ENCODE assay signal across 2 cellular contexts in the genomic region with DNA sequence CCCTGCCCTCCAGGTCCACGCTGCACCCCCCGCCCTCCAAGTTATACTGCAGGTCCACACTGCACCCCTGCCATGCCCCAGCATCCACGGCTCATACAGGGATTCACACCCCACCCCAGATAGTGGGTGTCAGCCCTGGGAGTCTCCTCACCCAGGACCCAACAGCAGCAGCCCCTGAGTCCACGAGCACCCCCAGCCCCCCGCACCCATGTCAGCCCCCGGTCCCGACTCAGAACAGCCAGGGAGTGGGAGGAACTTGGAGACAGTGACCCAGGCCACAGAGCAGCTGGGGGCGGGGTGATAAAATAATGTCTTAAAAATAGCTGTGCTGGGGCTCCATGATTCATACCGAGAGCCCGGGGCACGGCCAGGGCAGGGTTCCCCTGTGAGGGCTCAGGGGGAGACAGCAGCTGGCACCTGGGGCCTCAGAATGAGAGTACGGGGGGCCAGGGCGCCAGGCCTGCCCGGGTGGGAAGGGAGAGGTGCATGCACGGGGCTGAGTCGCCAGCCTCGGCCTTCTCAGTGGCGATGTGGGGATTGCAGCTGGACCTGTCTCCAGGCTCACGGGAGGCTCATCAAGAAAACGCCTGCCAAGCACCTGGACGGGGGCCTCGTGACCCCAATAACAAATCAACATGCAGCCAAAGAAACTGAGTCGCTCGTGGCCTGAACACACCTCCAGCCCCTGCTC.
TF ChIP-seq lines count a peak whose summit lies in the region.

No MANE protein-coding gene starts in this region.

TF ChIP-seq in SK-N-SH, 30 proteins besides CTCF, POLR2A, EP300 and RAD21 (continued from another document):
- TF ChIP-seq, protein P1, sequence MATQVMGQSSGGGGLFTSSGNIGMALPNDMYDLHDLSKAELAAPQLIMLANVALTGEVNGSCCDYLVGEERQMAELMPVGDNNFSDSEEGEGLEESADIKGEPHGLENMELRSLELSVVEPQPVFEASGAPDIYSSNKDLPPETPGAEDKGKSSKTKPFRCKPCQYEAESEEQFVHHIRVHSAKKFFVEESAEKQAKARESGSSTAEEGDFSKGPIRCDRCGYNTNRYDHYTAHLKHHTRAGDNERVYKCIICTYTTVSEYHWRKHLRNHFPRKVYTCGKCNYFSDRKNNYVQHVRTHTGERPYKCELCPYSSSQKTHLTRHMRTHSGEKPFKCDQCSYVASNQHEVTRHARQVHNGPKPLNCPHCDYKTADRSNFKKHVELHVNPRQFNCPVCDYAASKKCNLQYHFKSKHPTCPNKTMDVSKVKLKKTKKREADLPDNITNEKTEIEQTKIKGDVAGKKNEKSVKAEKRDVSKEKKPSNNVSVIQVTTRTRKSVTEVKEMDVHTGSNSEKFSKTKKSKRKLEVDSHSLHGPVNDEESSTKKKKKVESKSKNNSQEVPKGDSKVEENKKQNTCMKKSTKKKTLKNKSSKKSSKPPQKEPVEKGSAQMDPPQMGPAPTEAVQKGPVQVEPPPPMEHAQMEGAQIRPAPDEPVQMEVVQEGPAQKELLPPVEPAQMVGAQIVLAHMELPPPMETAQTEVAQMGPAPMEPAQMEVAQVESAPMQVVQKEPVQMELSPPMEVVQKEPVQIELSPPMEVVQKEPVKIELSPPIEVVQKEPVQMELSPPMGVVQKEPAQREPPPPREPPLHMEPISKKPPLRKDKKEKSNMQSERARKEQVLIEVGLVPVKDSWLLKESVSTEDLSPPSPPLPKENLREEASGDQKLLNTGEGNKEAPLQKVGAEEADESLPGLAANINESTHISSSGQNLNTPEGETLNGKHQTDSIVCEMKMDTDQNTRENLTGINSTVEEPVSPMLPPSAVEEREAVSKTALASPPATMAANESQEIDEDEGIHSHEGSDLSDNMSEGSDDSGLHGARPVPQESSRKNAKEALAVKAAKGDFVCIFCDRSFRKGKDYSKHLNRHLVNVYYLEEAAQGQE (IDR thresholded peaks at IDR 0.05; ENCODE audit: low read depth, low read length), result no peak
- no peak for TF ChIP-seq EZH2phosphoT487 (IDR thresholded peaks at IDR 0.05; ENCODE audit: borderline replicate concordance, low read depth)
- no peak for TF ChIP-seq NFIC (IDR thresholded peaks at IDR 0.05; ENCODE audit: borderline replicate concordance)

TF ChIP-seq in GM23338, 12 proteins besides CTCF, POLR2A, EP300 and RAD21 (continued from another document):
- TF ChIP-seq, protein P2, sequence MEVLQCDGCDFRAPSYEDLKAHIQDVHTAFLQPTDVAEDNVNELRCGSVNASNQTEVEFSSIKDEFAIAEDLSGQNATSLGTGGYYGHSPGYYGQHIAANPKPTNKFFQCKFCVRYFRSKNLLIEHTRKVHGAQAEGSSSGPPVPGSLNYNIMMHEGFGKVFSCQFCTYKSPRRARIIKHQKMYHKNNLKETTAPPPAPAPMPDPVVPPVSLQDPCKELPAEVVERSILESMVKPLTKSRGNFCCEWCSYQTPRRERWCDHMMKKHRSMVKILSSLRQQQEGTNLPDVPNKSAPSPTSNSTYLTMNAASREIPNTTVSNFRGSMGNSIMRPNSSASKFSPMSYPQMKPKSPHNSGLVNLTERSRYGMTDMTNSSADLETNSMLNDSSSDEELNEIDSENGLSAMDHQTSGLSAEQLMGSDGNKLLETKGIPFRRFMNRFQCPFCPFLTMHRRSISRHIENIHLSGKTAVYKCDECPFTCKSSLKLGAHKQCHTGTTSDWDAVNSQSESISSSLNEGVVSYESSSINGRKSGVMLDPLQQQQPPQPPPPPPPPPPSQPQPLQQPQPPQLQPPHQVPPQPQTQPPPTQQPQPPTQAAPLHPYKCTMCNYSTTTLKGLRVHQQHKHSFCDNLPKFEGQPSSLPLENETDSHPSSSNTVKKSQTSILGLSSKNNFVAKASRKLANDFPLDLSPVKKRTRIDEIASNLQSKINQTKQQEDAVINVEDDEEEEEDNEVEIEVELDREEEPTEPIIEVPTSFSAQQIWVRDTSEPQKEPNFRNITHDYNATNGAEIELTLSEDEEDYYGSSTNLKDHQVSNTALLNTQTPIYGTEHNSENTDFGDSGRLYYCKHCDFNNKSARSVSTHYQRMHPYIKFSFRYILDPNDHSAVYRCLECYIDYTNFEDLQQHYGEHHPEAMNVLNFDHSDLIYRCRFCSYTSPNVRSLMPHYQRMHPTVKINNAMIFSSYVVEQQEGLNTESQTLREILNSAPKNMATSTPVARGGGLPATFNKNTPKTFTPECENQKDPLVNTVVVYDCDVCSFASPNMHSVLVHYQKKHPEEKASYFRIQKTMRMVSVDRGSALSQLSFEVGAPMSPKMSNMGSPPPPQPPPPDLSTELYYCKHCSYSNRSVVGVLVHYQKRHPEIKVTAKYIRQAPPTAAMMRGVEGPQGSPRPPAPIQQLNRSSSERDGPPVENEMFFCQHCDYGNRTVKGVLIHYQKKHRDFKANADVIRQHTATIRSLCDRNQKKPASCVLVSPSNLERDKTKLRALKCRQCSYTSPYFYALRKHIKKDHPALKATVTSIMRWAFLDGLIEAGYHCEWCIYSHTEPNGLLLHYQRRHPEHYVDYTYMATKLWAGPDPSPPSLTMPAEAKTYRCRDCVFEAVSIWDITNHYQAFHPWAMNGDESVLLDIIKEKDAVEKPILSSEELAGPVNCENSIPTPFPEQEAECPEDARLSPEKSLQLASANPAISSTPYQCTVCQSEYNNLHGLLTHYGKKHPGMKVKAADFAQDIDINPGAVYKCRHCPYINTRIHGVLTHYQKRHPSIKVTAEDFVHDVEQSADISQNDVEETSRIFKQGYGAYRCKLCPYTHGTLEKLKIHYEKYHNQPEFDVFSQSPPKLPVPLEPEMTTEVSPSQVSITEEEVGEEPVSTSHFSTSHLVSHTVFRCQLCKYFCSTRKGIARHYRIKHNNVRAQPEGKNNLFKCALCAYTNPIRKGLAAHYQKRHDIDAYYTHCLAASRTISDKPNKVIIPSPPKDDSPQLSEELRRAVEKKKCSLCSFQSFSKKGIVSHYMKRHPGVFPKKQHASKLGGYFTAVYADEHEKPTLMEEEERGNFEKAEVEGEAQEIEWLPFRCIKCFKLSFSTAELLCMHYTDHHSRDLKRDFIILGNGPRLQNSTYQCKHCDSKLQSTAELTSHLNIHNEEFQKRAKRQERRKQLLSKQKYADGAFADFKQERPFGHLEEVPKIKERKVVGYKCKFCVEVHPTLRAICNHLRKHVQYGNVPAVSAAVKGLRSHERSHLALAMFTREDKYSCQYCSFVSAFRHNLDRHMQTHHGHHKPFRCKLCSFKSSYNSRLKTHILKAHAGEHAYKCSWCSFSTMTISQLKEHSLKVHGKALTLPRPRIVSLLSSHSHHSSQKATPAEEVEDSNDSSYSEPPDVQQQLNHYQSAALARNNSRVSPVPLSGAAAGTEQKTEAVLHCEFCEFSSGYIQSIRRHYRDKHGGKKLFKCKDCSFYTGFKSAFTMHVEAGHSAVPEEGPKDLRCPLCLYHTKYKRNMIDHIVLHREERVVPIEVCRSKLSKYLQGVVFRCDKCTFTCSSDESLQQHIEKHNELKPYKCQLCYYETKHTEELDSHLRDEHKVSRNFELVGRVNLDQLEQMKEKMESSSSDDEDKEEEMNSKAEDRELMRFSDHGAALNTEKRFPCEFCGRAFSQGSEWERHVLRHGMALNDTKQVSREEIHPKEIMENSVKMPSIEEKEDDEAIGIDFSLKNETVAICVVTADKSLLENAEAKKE (CRISPR knock-in tag; IDR thresholded peaks at IDR 0.05), result no peak
- TF ChIP-seq, protein P3, sequence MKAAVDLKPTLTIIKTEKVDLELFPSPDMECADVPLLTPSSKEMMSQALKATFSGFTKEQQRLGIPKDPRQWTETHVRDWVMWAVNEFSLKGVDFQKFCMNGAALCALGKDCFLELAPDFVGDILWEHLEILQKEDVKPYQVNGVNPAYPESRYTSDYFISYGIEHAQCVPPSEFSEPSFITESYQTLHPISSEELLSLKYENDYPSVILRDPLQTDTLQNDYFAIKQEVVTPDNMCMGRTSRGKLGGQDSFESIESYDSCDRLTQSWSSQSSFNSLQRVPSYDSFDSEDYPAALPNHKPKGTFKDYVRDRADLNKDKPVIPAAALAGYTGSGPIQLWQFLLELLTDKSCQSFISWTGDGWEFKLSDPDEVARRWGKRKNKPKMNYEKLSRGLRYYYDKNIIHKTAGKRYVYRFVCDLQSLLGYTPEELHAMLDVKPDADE (IDR thresholded peaks at IDR 0.05), result no peak
- TF ChIP-seq POLR2AphosphoS5 (IDR thresholded peaks at IDR 0.05; ENCODE audit: low read depth), result no peak
- TF ChIP-seq EZH2 (IDR thresholded peaks at IDR 0.05; ENCODE audit: low read depth, unreplicated experiment), result no peak
- no peak for TF ChIP-seq NANOG (IDR thresholded peaks at IDR 0.05; ENCODE audit: borderline replicate concordance)
- TF ChIP-seq, protein P1 (IDR thresholded peaks at IDR 0.05; ENCODE audit: unreplicated experiment), result no peak
- TF ChIP-seq STAT1 (IDR thresholded peaks at IDR 0.05; ENCODE audit: unreplicated experiment), result no peak
- TF ChIP-seq ZNF331 (CRISPR knock-in tag; IDR thresholded peaks at IDR 0.05; ENCODE audit: low read depth), result no peak
- TF ChIP-seq EZH2phosphoT487 (IDR thresholded peaks at IDR 0.05; ENCODE audit: unreplicated experiment), result no peak
